In genomic region chr3:176789281-176789705, GRCh38 we compare ENCODE assay signal across 20 cellular contexts.
DNase-seq lines count a peak whose midpoint lies in the region; ATAC-seq lines count a peak whose summit lies in the region.
"Had no signal": no experiment of that assay in that cellular context is flagged by ENCODE, and none has a peak within 500 bp of the region (broad histone marks: within the 10 kb centered on the region; RNA-seq: fewer than 3 reads in every experiment).

No MANE protein-coding gene starts in this region.

- no peak overlapping the region for H3K27ac Mint-ChIP-seq in activated CD4-positive, alpha-beta T cell treated with anti-CD3 and anti-CD28 coated beads for 36 hours
- no peak overlapping the region for H3K27ac Mint-ChIP-seq in activated naive CD8-positive, alpha-beta T cell treated with anti-CD3 and anti-CD28 coated beads, Interleukin-2, amount 50 U/mL, for 24 hours
- H3K27ac Mint-ChIP-seq: activated naive CD4-positive, alpha-beta T cell treated with anti-CD3 and anti-CD28 coated beads, Interleukin-2, amount 10 ng/mL, durations not matched to agents 7 days and 5 days; CD14-positive monocyte; stimulated activated memory B cell treated with anti-CD40 and anti-IgM and Interleukin-4, amounts not matched to agents 10 μg/mL and 1 μg/mL and 100 μg/mL, for 72 hours had no signal

- no peaks in the 10 kb centered on the region for H3K9me3 Mint-ChIP-seq in activated CD4-positive, alpha-beta T cell treated with anti-CD3 and anti-CD28 coated beads for 36 hours (ENCODE audit: low read depth)
- H3K9me3 Mint-ChIP-seq in activated naive CD8-positive, alpha-beta T cell treated with anti-CD3 and anti-CD28 coated beads, Interleukin-2, amount 50 U/mL, for 24 hours: no peaks in the 10 kb centered on the region
- H3K9me3 Mint-ChIP-seq: activated naive CD4-positive, alpha-beta T cell treated with anti-CD3 and anti-CD28 coated beads, Interleukin-2, amount 10 ng/mL, durations not matched to agents 7 days and 5 days; stimulated activated memory B cell treated with anti-CD40 and anti-IgM and Interleukin-4, amounts not matched to agents 10 μg/mL and 1 μg/mL and 100 μg/mL, for 72 hours had no signal

- no peaks in the 10 kb centered on the region for H3K4me1 Mint-ChIP-seq in activated CD4-positive, alpha-beta T cell treated with anti-CD3 and anti-CD28 coated beads for 36 hours
- H3K4me1 Mint-ChIP-seq in activated naive CD8-positive, alpha-beta T cell treated with anti-CD3 and anti-CD28 coated beads, Interleukin-2, amount 50 U/mL, for 24 hours: no peaks in the 10 kb centered on the region
- H3K4me1 Mint-ChIP-seq: activated naive CD4-positive, alpha-beta T cell treated with anti-CD3 and anti-CD28 coated beads, Interleukin-2, amount 10 ng/mL, durations not matched to agents 7 days and 5 days; CD14-positive monocyte; stimulated activated memory B cell treated with anti-CD40 and anti-IgM and Interleukin-4, amounts not matched to agents 10 μg/mL and 1 μg/mL and 100 μg/mL, for 72 hours had no signal

- POLR2A ChIA-PET in activated CD4-positive, alpha-beta T cell treated with anti-CD3 and anti-CD28 coated beads for 36 hours (lab: Charles Lee): no interaction called here

- no peak overlapping the region for H3K4me3 Mint-ChIP-seq in activated CD4-positive, alpha-beta T cell treated with anti-CD3 and anti-CD28 coated beads for 36 hours
- no peak overlapping the region for H3K4me3 Mint-ChIP-seq in activated naive CD8-positive, alpha-beta T cell treated with anti-CD3 and anti-CD28 coated beads, Interleukin-2, amount 50 U/mL, for 24 hours
- H3K4me3 Mint-ChIP-seq: activated naive CD4-positive, alpha-beta T cell treated with anti-CD3 and anti-CD28 coated beads, Interleukin-2, amount 10 ng/mL, durations not matched to agents 7 days and 5 days; CD14-positive monocyte; stimulated activated memory B cell treated with anti-CD40 and anti-IgM and Interleukin-4, amounts not matched to agents 10 μg/mL and 1 μg/mL and 100 μg/mL, for 72 hours had no signal

- peak; percentile 19 for ATAC-seq in activated CD4-positive, alpha-beta T cell treated with anti-CD3 and anti-CD28 coated beads for 36 hours
- no peak for ATAC-seq in HG02938 (IDR thresholded peaks at IDR 0.05; ENCODE audit: unreplicated experiment)
- ATAC-seq in activated naive CD8-positive, alpha-beta T cell treated with anti-CD3 and anti-CD28 coated beads, Interleukin-2, amount 50 U/mL, for 24 hours: no peak
- ATAC-seq: body of pancreas; gastrocnemius medialis; Right ventricle myocardium inferior; stimulated activated memory B cell treated with anti-CD40 and anti-IgM and Interleukin-4, amounts not matched to agents 10 μg/mL and 1 μg/mL and 100 μg/mL, for 72 hours had no signal

- no peak for DNase-seq in activated CD4-positive, alpha-beta T cell treated with anti-CD3 and anti-CD28 coated beads for 36 hours
- no peak for DNase-seq in activated CD4-positive, alpha-beta T cell treated with anti-CD3 and anti-CD28 coated beads for 4 hours
- DNase-seq in NCI-H2107 (lab: John Stamatoyannopoulos, UW) (peak; percentile 50), amniotic epithelial cell (ENCODE audit: low read depth) (peak; percentile 6), renal cortical epithelial cell (ENCODE audit: low read depth) (peak; percentile 47)
- no peak for DNase-seq in activated naive CD8-positive, alpha-beta T cell treated with anti-CD3 and anti-CD28 coated beads, Interleukin-2, amount 50 U/mL, for 24 hours
- DNase-seq in activated T-cell treated with anti-CD3 and anti-CD28 coated beads, Interleukin-2, amount 50 U/mL, for 48 hours: no peak
- DNase-seq: ACHN; activated CD4-positive, alpha-beta T cell treated with anti-CD3 and anti-CD28 coated beads, Interleukin-2, amount 50 U/mL, for 4 hours; activated naive CD4-positive, alpha-beta T cell treated with anti-CD3 and anti-CD28 coated beads, Interleukin-2, amount 10 ng/mL, durations not matched to agents 7 days and 5 days; body of pancreas; cortex of kidney; DMS 273 treated with DMSO at 0.1 percent for 48 hours; gastrocnemius medialis; nucleus accumbens; transverse colon had no signal

- intact Hi-C loops in activated CD4-positive, alpha-beta T cell treated with anti-CD3 and anti-CD28 coated beads for 36 hours (cut with DNase I, micrococcal nuclease): no loop called here

- H3K36me3 Mint-ChIP-seq in activated CD4-positive, alpha-beta T cell treated with anti-CD3 and anti-CD28 coated beads for 36 hours (ENCODE audit: low read depth): no peaks in the 10 kb centered on the region
- H3K36me3 Mint-ChIP-seq in activated naive CD8-positive, alpha-beta T cell treated with anti-CD3 and anti-CD28 coated beads, Interleukin-2, amount 50 U/mL, for 24 hours (ENCODE audit: low read depth): no peaks in the 10 kb centered on the region
- H3K36me3 Mint-ChIP-seq: activated naive CD4-positive, alpha-beta T cell treated with anti-CD3 and anti-CD28 coated beads, Interleukin-2, amount 10 ng/mL, durations not matched to agents 7 days and 5 days; CD14-positive monocyte; stimulated activated memory B cell treated with anti-CD40 and anti-IgM and Interleukin-4, amounts not matched to agents 10 μg/mL and 1 μg/mL and 100 μg/mL, for 72 hours had no signal

- CTCF ChIA-PET in activated CD4-positive, alpha-beta T cell treated with anti-CD3 and anti-CD28 coated beads for 36 hours (lab: Charles Lee): no interaction called here

- H3K27me3 Mint-ChIP-seq in activated CD4-positive, alpha-beta T cell treated with anti-CD3 and anti-CD28 coated beads for 36 hours: peaks cover 2% of the 10 kb centered on the region
- H3K27me3 Mint-ChIP-seq in activated naive CD8-positive, alpha-beta T cell treated with anti-CD3 and anti-CD28 coated beads, Interleukin-2, amount 50 U/mL, for 24 hours: peaks cover 2% of the 10 kb centered on the region
- H3K27me3 Mint-ChIP-seq: activated naive CD4-positive, alpha-beta T cell treated with anti-CD3 and anti-CD28 coated beads, Interleukin-2, amount 10 ng/mL, durations not matched to agents 7 days and 5 days; stimulated activated memory B cell treated with anti-CD40 and anti-IgM and Interleukin-4, amounts not matched to agents 10 μg/mL and 1 μg/mL and 100 μg/mL, for 72 hours had no signal

Comparison
In these comparisons a context has a peak if more than half of its experiments do, and no peak if none do; other contexts are left out.
1. DNase-seq: peak in NCI-H2107 (single experiment), amniotic epithelial cell (single experiment) and renal cortical epithelial cell (single experiment); none in activated CD4-positive, alpha-beta T cell treated with anti-CD3 and anti-CD28 coated beads for 36 hours (single experiment), activated CD4-positive, alpha-beta T cell treated with anti-CD3 and anti-CD28 coated beads for 4 hours (0 of 2), activated naive CD8-positive, alpha-beta T cell treated with anti-CD3 and anti-CD28 coated beads, Interleukin-2, amount 50 U/mL, for 24 hours (single experiment) and activated T-cell treated with anti-CD3 and anti-CD28 coated beads, Interleukin-2, amount 50 U/mL, for 48 hours (0 of 2).